In the genomic region with DNA sequence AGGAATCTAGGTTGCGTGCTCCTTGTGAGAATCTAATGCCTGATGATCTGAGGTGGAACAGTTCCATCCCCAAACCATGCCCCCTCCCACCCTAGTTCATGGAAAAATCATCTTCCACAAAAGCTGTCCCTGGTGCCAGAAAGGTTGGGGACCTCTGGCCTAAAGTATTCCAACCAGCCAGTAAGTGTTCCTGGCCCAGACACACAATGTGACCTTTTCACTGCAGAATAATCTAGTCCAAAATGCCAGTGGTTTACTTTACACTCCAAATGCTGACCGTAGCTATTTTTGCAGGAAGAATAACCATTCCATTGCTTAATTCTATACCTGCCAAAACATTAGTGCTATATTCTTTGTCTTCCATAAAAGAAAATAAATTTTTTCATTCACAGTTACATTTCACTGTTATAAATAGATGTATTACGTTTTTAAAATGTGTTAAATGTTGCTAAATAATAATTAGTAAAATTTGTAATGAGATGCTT, we compare ENCODE assay signal across 17 cellular contexts. TPM values are rescaled to one million over a fixed set of nuclear protein-coding genes. Genes with fewer than 3 reads are reported as not detected.
"Had no signal": no experiment of that assay in that cellular context is flagged by ENCODE, and none has a peak within 500 bp of the region (broad histone marks: within the 10 kb centered on the region; RNA-seq: fewer than 3 reads in every experiment).

No MANE protein-coding gene starts in this region.

- H3K36me3 ChIP-seq: heart left ventricle, neutrophil, sigmoid colon, stomach, thoracic aorta, transverse colon had no signal

- H3K27ac Mint-ChIP-seq: naive thymus-derived CD8-positive, alpha-beta T cell had no signal

- DNase-seq: effector CD4-positive, alpha-beta T cell; heart left ventricle; naive thymus-derived CD8-positive, alpha-beta T cell; posterior cingulate gyrus; sigmoid colon; small intestine; stimulated activated CD4-positive, alpha-beta T cell treated with anti-CD3 and anti-CD28 coated beads, Interleukin-12 subunit alpha, Interleukin-12 subunit beta, amount 100 ng/mL, for 4 hours; stimulated activated naive CD4-positive, alpha-beta T cell; stomach; substantia nigra; transverse colon had no signal

- ATAC-seq: esophagus mucosa; naive thymus-derived CD8-positive, alpha-beta T cell had no signal

- H3K4me3 ChIP-seq: coronary artery, heart left ventricle, sigmoid colon, stomach, thoracic aorta, transverse colon had no signal

- H3K36me3 Mint-ChIP-seq: naive thymus-derived CD8-positive, alpha-beta T cell had no signal

- H3K27me3 ChIP-seq: heart left ventricle, sigmoid colon, stomach, transverse colon had no signal

- H3K27ac ChIP-seq: heart left ventricle, neutrophil, sigmoid colon, stomach, thoracic aorta, transverse colon had no signal

- H3K4me3 Mint-ChIP-seq: naive thymus-derived CD8-positive, alpha-beta T cell had no signal

- H3K9me3 Mint-ChIP-seq: naive thymus-derived CD8-positive, alpha-beta T cell had no signal

- H3K9me3 ChIP-seq: heart left ventricle, neutrophil, sigmoid colon, stomach, thoracic aorta, transverse colon had no signal

RNA-seq across cellular contexts. Expression of a gene that starts 10.4 kb away (rescaled TPM):
- total RNA-seq: dermis microvascular lymphatic vessel endothelial cell, glomerular endothelial cell had no signal
